ENCODE assay signal across 22 cellular contexts in genomic region chrX:32281853-32282252, GRCh38.
"Had no signal": no experiment of that assay in that cellular context is flagged by ENCODE, and none has a peak within 500 bp of the region (broad histone marks: within the 10 kb centered on the region; RNA-seq: fewer than 3 reads in every experiment).

No MANE protein-coding gene starts in this region.

- H3K4me1 ChIP-seq: adrenal gland had no signal

- H3K27ac Mint-ChIP-seq: activated CD4-positive, alpha-beta memory T cell treated with anti-CD3 and anti-CD28 coated beads, Interleukin-2, amount 10 ng/mL, durations not matched to agents 7 days and 5 days; activated CD4-positive, alpha-beta T cell treated with anti-CD3 and anti-CD28 coated beads, Interleukin-2, amount 10 ng/mL, durations not matched to agents 7 days and 5 days; activated naive CD8-positive, alpha-beta T cell treated with anti-CD3 and anti-CD28 coated beads, Interleukin-2, amount 10 ng/mL, durations not matched to agents 7 days and 5 days; activated T-cell treated with anti-CD3 and anti-CD28 coated beads, Interleukin-2, amount 50 U/mL, for 72 hours; activated T-helper 2 cell treated with anti-CD3 and anti-CD28 coated beads, Interferon-gamma antibody, Interleukin-2, Interleukin-4, amounts not matched to agents 10 μg/mL and 5 μg/mL and 100 μg/mL, durations not matched to agents 14 hours and 24 hours and 36 hours; T-helper 17 cell had no signal

- H3K9me3 Mint-ChIP-seq: activated CD4-positive, alpha-beta T cell treated with anti-CD3 and anti-CD28 coated beads, Interleukin-2, amount 10 ng/mL, durations not matched to agents 7 days and 5 days; activated naive CD8-positive, alpha-beta T cell treated with anti-CD3 and anti-CD28 coated beads, Interleukin-2, amount 10 ng/mL, durations not matched to agents 7 days and 5 days had no signal

- H3K36me3 ChIP-seq: adrenal gland, MG63 had no signal

- H3K4me2 ChIP-seq: KMS-11 had no signal

- H3K27me3 ChIP-seq: adrenal gland, MG63 had no signal

- H3K4me1 Mint-ChIP-seq: activated CD4-positive, alpha-beta memory T cell treated with anti-CD3 and anti-CD28 coated beads, Interleukin-2, amount 10 ng/mL, durations not matched to agents 7 days and 5 days; activated CD4-positive, alpha-beta T cell treated with anti-CD3 and anti-CD28 coated beads, Interleukin-2, amount 10 ng/mL, durations not matched to agents 7 days and 5 days; activated naive CD8-positive, alpha-beta T cell treated with anti-CD3 and anti-CD28 coated beads, Interleukin-2, amount 10 ng/mL, durations not matched to agents 7 days and 5 days; T-helper 17 cell had no signal

- H3K4me3 Mint-ChIP-seq: activated CD4-positive, alpha-beta memory T cell treated with anti-CD3 and anti-CD28 coated beads, Interleukin-2, amount 10 ng/mL, durations not matched to agents 7 days and 5 days; activated CD4-positive, alpha-beta T cell treated with anti-CD3 and anti-CD28 coated beads, Interleukin-2, amount 10 ng/mL, durations not matched to agents 7 days and 5 days; activated naive CD8-positive, alpha-beta T cell treated with anti-CD3 and anti-CD28 coated beads, Interleukin-2, amount 10 ng/mL, durations not matched to agents 7 days and 5 days; activated T-cell treated with anti-CD3 and anti-CD28 coated beads, Interleukin-2, amount 50 U/mL, for 72 hours; T-helper 17 cell had no signal

- H3K36me3 Mint-ChIP-seq: activated naive CD8-positive, alpha-beta T cell treated with anti-CD3 and anti-CD28 coated beads, Interleukin-2, amount 10 ng/mL, durations not matched to agents 7 days and 5 days had no signal

- DNase-seq: activated CD4-positive, alpha-beta memory T cell treated with anti-CD3 and anti-CD28 coated beads, Interleukin-2, amount 10 ng/mL, durations not matched to agents 7 days and 5 days; activated CD4-positive, alpha-beta T cell treated with anti-CD3 and anti-CD28 coated beads, Interleukin-2, amount 10 ng/mL, durations not matched to agents 7 days and 5 days; activated CD4-positive, CD25-positive, alpha-beta regulatory T cell; activated naive CD4-positive, alpha-beta T cell treated with anti-CD3 and anti-CD28 coated beads, Interleukin-2, amount 50 U/mL, for 16 hours; activated naive CD8-positive, alpha-beta T cell treated with anti-CD3 and anti-CD28 coated beads, Interleukin-2, amount 10 ng/mL, durations not matched to agents 7 days and 5 days; activated T-cell treated with anti-CD3 and anti-CD28 coated beads, Interleukin-2, amount 50 U/mL, for 72 hours; adrenal gland; anterior cingulate cortex; MG63; MV-4-11; NCI-H1092 treated with DMSO at 0.1 percent for 48 hours; NCI-H1417 treated with DMSO at 0.1 percent for 48 hours; NCI-H1694; NCI-H2029; NCI-H2107; NCI-H510A treated with DMSO at 0.1 percent for 48 hours; NCI-H69; RPMI8226; T-helper 17 cell; T-helper 9 cell had no signal

- H3K27ac ChIP-seq: adrenal gland, KMS-11 had no signal

- H3K27me3 Mint-ChIP-seq: activated CD4-positive, alpha-beta memory T cell treated with anti-CD3 and anti-CD28 coated beads, Interleukin-2, amount 10 ng/mL, durations not matched to agents 7 days and 5 days; activated CD4-positive, alpha-beta T cell treated with anti-CD3 and anti-CD28 coated beads, Interleukin-2, amount 10 ng/mL, durations not matched to agents 7 days and 5 days; activated naive CD8-positive, alpha-beta T cell treated with anti-CD3 and anti-CD28 coated beads, Interleukin-2, amount 10 ng/mL, durations not matched to agents 7 days and 5 days; T-helper 17 cell had no signal

- H3K9me3 ChIP-seq: adrenal gland, MG63 had no signal

- H3K4me3 ChIP-seq: adrenal gland, MG63 had no signal
